In genomic region chr1:204873176-204873575, GRCh38 we compare ENCODE assay signal across 25 cellular contexts. TPM values are rescaled to one million over a fixed set of nuclear protein-coding genes. Genes with fewer than 3 reads are reported as not detected.
"Had no signal": no experiment of that assay in that cellular context is flagged by ENCODE, and none has a peak within 500 bp of the region (broad histone marks: within the 10 kb centered on the region; RNA-seq: fewer than 3 reads in every experiment).

No MANE protein-coding gene starts in this region.

- H3K9me3 ChIP-seq: body of pancreas, mucosa of descending colon, upper lobe of right lung had no signal

- ATAC-seq: effector memory CD8-positive, alpha-beta T cell; esophagus mucosa; mucosa of descending colon; naive thymus-derived CD4-positive, alpha-beta T cell; sciatic nerve; stimulated activated naive B cell treated with anti-CD40 and anti-IgM and Interleukin-4, amounts not matched to agents 10 μg/mL and 1 μg/mL and 100 μg/mL, for 72 hours; upper lobe of right lung had no signal

- H3K4me3 ChIP-seq: body of pancreas, cardiac muscle cell, mucosa of descending colon, smooth muscle cell, upper lobe of right lung had no signal

- H3K4me1 ChIP-seq: body of pancreas, upper lobe of right lung had no signal

- DNase-seq: activated B cell treated with CpG ODN at 0.5 μM for 24 hours; activated CD4-positive, alpha-beta T cell treated with anti-CD3 and anti-CD28 coated beads for 4 hours; activated CD4-positive, alpha-beta T cell treated with anti-CD3 and anti-CD28 coated beads, Interleukin-2, amount 50 U/mL, for 48 hours; activated effector memory CD4-positive, alpha-beta T cell treated with anti-CD3 and anti-CD28 coated beads, Interleukin-2, amount 50 U/mL, for 16 hours; activated naive CD4-positive, alpha-beta T cell treated with anti-CD3 and anti-CD28 coated beads, Interleukin-2, amount 10 ng/mL, durations not matched to agents 7 days and 5 days; activated T-cell treated with anti-CD3 and anti-CD28 coated beads, Interleukin-2, amount 50 U/mL, for 72 hours; body of pancreas; dermis blood vessel endothelial cell; effector memory CD8-positive, alpha-beta T cell; left cardiac atrium; mesenchymal stem cell; mucosa of descending colon; naive thymus-derived CD4-positive, alpha-beta T cell; occipital lobe; posterior cingulate gyrus; stimulated activated CD4-positive, alpha-beta T cell treated with anti-CD3 and anti-CD28 coated beads, Interleukin-2, amount 100 ng/mL, for 48 hours; stimulated activated CD8-positive, alpha-beta memory T cell treated with anti-CD3 and anti-CD28 coated beads, Interleukin-4, amount 100 ng/mL, for 48 hours; stimulated activated naive B cell treated with anti-CD40 and anti-IgM and Interleukin-4, amounts not matched to agents 10 μg/mL and 1 μg/mL and 100 μg/mL, for 72 hours; T-helper 9 cell; upper lobe of right lung had no signal

- H3K4me2 ChIP-seq: smooth muscle cell had no signal

- H3K36me3 ChIP-seq: cardiac muscle cell, upper lobe of right lung had no signal

- H3K27me3 ChIP-seq: body of pancreas, cardiac muscle cell, upper lobe of right lung had no signal

- H3K27ac ChIP-seq: cardiac muscle cell, upper lobe of right lung had no signal

RNA-seq across cellular contexts. Expression of gene NFASC, which starts 2.5 kb away (rescaled TPM):
- total RNA-seq: endothelial cell of umbilical vein had no signal
- polyA plus RNA-seq: cardiac muscle cell; endothelial cell of umbilical vein; naive thymus-derived CD4-positive, alpha-beta T cell had no signal
